9 cellular contexts compared by ENCODE assay signal in genomic region chr6:160766657-160767018, GRCh38.
DNase-seq lines count a peak whose midpoint lies in the region; ATAC-seq and TF ChIP-seq lines count a peak whose summit lies in the region.
"Had no signal": no experiment of that assay in that cellular context is flagged by ENCODE, and none has a peak within 500 bp of the region (broad histone marks: within the 10 kb centered on the region; RNA-seq: fewer than 3 reads in every experiment).

No MANE protein-coding gene starts in this region.

- no peak for DNase-seq in Panc1 (ENCODE audit: low read depth, low spot score)
- DNase-seq in occipital lobe (lab: John Stamatoyannopoulos, UW), result no peak
- DNase-seq in HFFc6, result no peak
- no peak for DNase-seq in naive thymus-derived CD4-positive, alpha-beta T cell
- DNase-seq in GM10248 (ENCODE audit: extremely low spot score), result no peak
- DNase-seq: NCI-H2029 had no signal

- H3K4me1 ChIP-seq in Panc1 (ENCODE audit: control insufficient read depth, insufficient read depth, low read length), result no peaks in the 10 kb centered on the region
- H3K4me1 ChIP-seq in skeletal muscle satellite cell (ENCODE audit: control insufficient read depth, insufficient read depth, low read length), result no peaks in the 10 kb centered on the region
- no peaks in the 10 kb centered on the region for H3K4me1 ChIP-seq in naive thymus-derived CD4-positive, alpha-beta T cell (ENCODE audit: control insufficient read depth in 2 of 2, insufficient read depth in 2 of 2, low read length in 2 of 2)

- POLR2A ChIA-PET in Panc1 (lab: Charles Lee) (interaction anchor here (0.7 kb wide), 1 partner anchor 25 kb away, joined by 5 read pairs; no protein-coding TSS in a partner anchor), GM10248 (lab: Yijun Ruan, JAX) (no interaction called here)
- POLR2A ChIA-PET in naive thymus-derived CD4-positive, alpha-beta T cell (lab: Charles Lee), result no interaction called here

- H3K27ac Mint-ChIP-seq in HFFc6, result no peak overlapping the region
- no peak overlapping the region for H3K27ac Mint-ChIP-seq in naive thymus-derived CD4-positive, alpha-beta T cell

- no peaks in the 10 kb centered on the region for H3K36me3 ChIP-seq in Panc1 (ENCODE audit: control insufficient read depth, insufficient read depth, low read length)
- no peaks in the 10 kb centered on the region for H3K36me3 ChIP-seq in skeletal muscle satellite cell (ENCODE audit: insufficient read depth, low read length)
- no peaks in the 10 kb centered on the region for H3K36me3 ChIP-seq in naive thymus-derived CD4-positive, alpha-beta T cell (ENCODE audit: control insufficient read depth in 2 of 3, insufficient read depth in 3 of 3, low read length in 3 of 3)

- peak; percentile 5 for ATAC-seq in GM19035 (IDR thresholded peaks at IDR 0.05; ENCODE audit: unreplicated experiment)
- ATAC-seq in Panc1, result peak; percentile 66; the same call in 1 of the 2 replicates
- ATAC-seq in naive thymus-derived CD4-positive, alpha-beta T cell, result no peak

- no peak overlapping the region for H3K9ac ChIP-seq in skeletal muscle satellite cell (ENCODE audit: low read depth, low read length)

- intact Hi-C loops in Panc1 (cut with micrococcal nuclease; ENCODE audit: unreplicated experiment), result loop anchor here (10.0 kb wide), 1 partner anchor 252 kb away; no protein-coding TSS in a partner anchor
- intact Hi-C loops in naive thymus-derived CD4-positive, alpha-beta T cell (cut with micrococcal nuclease), result loop anchor here in 1 of 2 donors (1.0 to 2.0 kb wide), 2 partner anchors 33 to 248 kb away; no protein-coding TSS in a partner anchor

- no peak overlapping the region for H3K4me3 Mint-ChIP-seq in HFFc6
- peak overlapping the region in 5 of 10 donors; percentile 15 to 76 (median 29) for H3K4me3 Mint-ChIP-seq in naive thymus-derived CD4-positive, alpha-beta T cell

- CTCF ChIA-PET in Panc1 (lab: Charles Lee), result interaction anchor here (0.8 kb wide), 1 partner anchor 133 kb away, joined by 3 read pairs; no protein-coding TSS in a partner anchor
- CTCF ChIA-PET in naive thymus-derived CD4-positive, alpha-beta T cell (lab: Charles Lee), result no interaction called here
- CTCF ChIA-PET in GM10248 (lab: Yijun Ruan, JAX), result interaction anchor here (0.9 to 7.9 kb wide), 19 partner anchors 8 to 605 kb away, joined by 3 to 49 read pairs (median 4); no protein-coding TSS in a partner anchor

- peak overlapping the region; percentile 93 for H3K4me2 ChIP-seq in skeletal muscle satellite cell (ENCODE audit: low read length)

- H3K4me3 ChIP-seq in Panc1 (ENCODE audit: low read depth in 2 of 2, low read length in 2 of 2) (peak overlapping the region; percentile 51 to 74), iPS-11a (ENCODE audit: low read depth, low read length) (peak overlapping the region; percentile 44), skeletal muscle satellite cell (ENCODE audit: low read length) (peak overlapping the region; percentile 72)
- H3K4me3 ChIP-seq in naive thymus-derived CD4-positive, alpha-beta T cell (ENCODE audit: low read length), result no peak overlapping the region

- no peaks in the 10 kb centered on the region for H3K9me3 ChIP-seq in Panc1 (ENCODE audit: control insufficient read depth, insufficient read depth, low read depth, low read length)
- no peaks in the 10 kb centered on the region for H3K9me3 ChIP-seq in skeletal muscle satellite cell (replicated peaks; ENCODE audit: low read length)
- no peaks in the 10 kb centered on the region for H3K9me3 ChIP-seq in naive thymus-derived CD4-positive, alpha-beta T cell (ENCODE audit: control insufficient read depth in 2 of 3, low read length in 3 of 3)

- TF ChIP-seq CTCF in Panc1 (IDR thresholded peaks at IDR 0.05), result no peak
- TF ChIP-seq CTCF in HFFc6 (IDR thresholded peaks at IDR 0.05), result no peak
- no peak for TF ChIP-seq CTCF in GM10248 (IDR thresholded peaks at IDR 0.05; ENCODE audit: control extremely low read depth, extremely low read depth, low read depth, missing control alignments)

- no TSS peak for BruUV-seq in Panc1 (replicated peaks; lab: Mats Ljungman, UMichigan)

- H3K36me3 Mint-ChIP-seq in HFFc6 (ENCODE audit: low read depth), result no peaks in the 10 kb centered on the region; the same call in 1 of the 2 replicates
- H3K36me3 Mint-ChIP-seq in naive thymus-derived CD4-positive, alpha-beta T cell, result no peaks in the 10 kb centered on the region

- in situ Hi-C loops in Panc1 (cut with HindIII; ENCODE audit: low pct_unique_long_range_greater_than_20kb, low sequenced_read_pairs), result no loop called here

- no peaks in the 10 kb centered on the region; the same call in 1 of the 2 replicates for H3K27me3 Mint-ChIP-seq in HFFc6 (ENCODE audit: insufficient read depth)
- H3K27me3 Mint-ChIP-seq in naive thymus-derived CD4-positive, alpha-beta T cell, result peaks cover 25 to 54% (median 47%) of the 10 kb centered on the region in 5 donors

- H3K4me1 Mint-ChIP-seq in HFFc6 (ENCODE audit: low read depth), result no peaks in the 10 kb centered on the region
- H3K4me1 Mint-ChIP-seq in naive thymus-derived CD4-positive, alpha-beta T cell, result peaks cover 0 to 9% (median 3%) of the 10 kb centered on the region in 7 donors

- H3K27me3 ChIP-seq in Panc1 (ENCODE audit: control insufficient read depth, insufficient read depth, low read length) (no peaks in the 10 kb centered on the region), skeletal muscle satellite cell (ENCODE audit: control insufficient read depth, insufficient read depth, low read length) (peaks cover 8% of the 10 kb centered on the region)
- peaks cover 0 to 4% of the 10 kb centered on the region in 2 donors for H3K27me3 ChIP-seq in naive thymus-derived CD4-positive, alpha-beta T cell (ENCODE audit: control insufficient read depth in 2 of 2, insufficient read depth in 2 of 2, low read length in 2 of 2)

- H3K27ac ChIP-seq in Panc1 (ENCODE audit: low read length), result peak overlapping the region; percentile 42; the same call in 1 of the 2 replicates
- H3K27ac ChIP-seq in naive thymus-derived CD4-positive, alpha-beta T cell (ENCODE audit: low read depth, low read length), result no peak overlapping the region

- peaks cover 46% of the 10 kb centered on the region for H3K9me3 Mint-ChIP-seq in HFFc6
- H3K9me3 Mint-ChIP-seq in naive thymus-derived CD4-positive, alpha-beta T cell, result peaks cover 0 to 13% (median 7%) of the 10 kb centered on the region in 11 donors
